Comparison of ENCODE assay signal across 9 cellular contexts in genomic region chr12:75944097-75944904, GRCh38.
DNase-seq lines count a peak whose midpoint lies in the region; ATAC-seq and TF ChIP-seq lines count a peak whose summit lies in the region.
"Had no signal": no experiment of that assay in that cellular context is flagged by ENCODE, and none has a peak within 500 bp of the region (broad histone marks: within the 10 kb centered on the region; RNA-seq: fewer than 3 reads in every experiment).

No MANE protein-coding gene starts in this region.

- TF ChIP-seq CTCF in esophagus squamous epithelium (IDR thresholded peaks at IDR 0.05) (no peak), osteoblast (IDR thresholded peaks at IDR 0.05; ENCODE audit: extremely low read depth, low read depth, low read length) (no peak)

- H2AFZ ChIP-seq in osteoblast (ENCODE audit: low read length), result no peak overlapping the region

- no peaks in the 10 kb centered on the region for H4K20me1 ChIP-seq in osteoblast (ENCODE audit: insufficient read depth, low read length)

- H3K4me1 ChIP-seq in esophagus squamous epithelium (peaks cover 4 to 30% (median 18%) of the 10 kb centered on the region in 3 donors), osteoblast (ENCODE audit: insufficient read depth, low read length) (peaks cover 23% of the 10 kb centered on the region)

- peak; percentile 99 for DNase-seq in ELR (ENCODE audit: low read depth)
- DNase-seq in SW480 (ENCODE audit: low spot score), result peak; percentile 93
- DNase-seq in esophagus squamous epithelium (lab: John Stamatoyannopoulos, UW), result no peak
- peak; percentile 88 for DNase-seq in osteoblast (ENCODE audit: insufficient read length, low spot score, missing footprints)
- DNase-seq in occipital lobe (lab: John Stamatoyannopoulos, UW), result no peak
- DNase-seq in DMS79 treated with DMSO at 0.1 percent for 48 hours (lab: John Stamatoyannopoulos, UW), result no peak

- no peak for TF ChIP-seq POLR2A in esophagus squamous epithelium (IDR thresholded peaks at IDR 0.05)

- intact Hi-C loops in esophagus squamous epithelium (cut with DNase I), result no loop called here

- 8 to 32% methylated on average over 1 of the region's 1 CpG for WGBS in esophagus squamous epithelium, 2 donors

- H3K27me3 ChIP-seq in esophagus squamous epithelium, result no peaks in the 10 kb centered on the region
- H3K27me3 ChIP-seq in osteoblast (ENCODE audit: insufficient read depth, low read length), result no peaks in the 10 kb centered on the region
- H3K27me3 ChIP-seq: cardiac muscle cell had no signal

- peak overlapping the region; percentile 47 for H3K4me2 ChIP-seq in osteoblast (ENCODE audit: insufficient read depth, low read length)

- H3K4me3 ChIP-seq in esophagus squamous epithelium (peak overlapping the region in 1 of 4 donors; percentile 28), osteoblast (ENCODE audit: insufficient read depth, low read length) (no peak overlapping the region)
- H3K4me3 ChIP-seq: cardiac muscle cell had no signal

- peak; percentile 98 for ATAC-seq in GM21367 (IDR thresholded peaks at IDR 0.05; ENCODE audit: unreplicated experiment)
- peak; percentile 82 for ATAC-seq in HG03558 (IDR thresholded peaks at IDR 0.05; ENCODE audit: extremely low read depth, unreplicated experiment)

- H3K27ac ChIP-seq in esophagus squamous epithelium (peak overlapping the region; percentile 76 to 84 (median 80)), osteoblast (ENCODE audit: low read depth, low read length) (peak overlapping the region; percentile 80)
- H3K27ac ChIP-seq: cardiac muscle cell had no signal

- no peaks in the 10 kb centered on the region for H3K79me2 ChIP-seq in osteoblast (ENCODE audit: insufficient read depth, low read length)

- H3K9me3 ChIP-seq in esophagus squamous epithelium (no peaks in the 10 kb centered on the region), osteoblast (ENCODE audit: low read depth, low read length) (no peaks in the 10 kb centered on the region)

- no peaks in the 10 kb centered on the region for H3K36me3 ChIP-seq in esophagus squamous epithelium
- no peaks in the 10 kb centered on the region for H3K36me3 ChIP-seq in osteoblast (ENCODE audit: insufficient read depth, low read length)
- H3K36me3 ChIP-seq: cardiac muscle cell had no signal

Comparison
In these comparisons a context has a peak if more than half of its experiments do, and no peak if none do; other contexts are left out.
1. DNase-seq: peak in ELR (single experiment), SW480 (single experiment) and osteoblast (single experiment); none in esophagus squamous epithelium (single experiment), occipital lobe (single experiment) and DMS79 treated with DMSO at 0.1 percent for 48 hours (single experiment).